Comparison of ENCODE assay signal across 27 cellular contexts in genomic region chr17:289409-289808, GRCh38.
DNase-seq lines count a peak whose midpoint lies in the region; ATAC-seq and TF ChIP-seq lines count a peak whose summit lies in the region.
"Had no signal": no experiment of that assay in that cellular context is flagged by ENCODE, and none has a peak within 500 bp of the region (broad histone marks: within the 10 kb centered on the region; RNA-seq: fewer than 3 reads in every experiment).

No MANE protein-coding gene starts in this region.

- no peaks in the 10 kb centered on the region for H3K9me3 Mint-ChIP-seq in activated naive CD4-positive, alpha-beta T cell treated with anti-CD3 and anti-CD28 coated beads, Interleukin-2, amount 50 U/mL, for 72 hours
- H3K9me3 Mint-ChIP-seq in activated naive CD4-positive, alpha-beta T cell treated with anti-CD3 and anti-CD28 coated beads for 36 hours = no peaks in the 10 kb centered on the region
- no peaks in the 10 kb centered on the region for H3K9me3 Mint-ChIP-seq in central memory CD8-positive, alpha-beta T cell
- H3K9me3 Mint-ChIP-seq in nephron = no peaks in the 10 kb centered on the region
- no peaks in the 10 kb centered on the region for H3K9me3 Mint-ChIP-seq in stimulated activated memory B cell treated with anti-CD40 and anti-IgM and Interleukin-4, amounts not matched to agents 10 μg/mL and 1 μg/mL and 100 μg/mL, for 72 hours
- H3K9me3 Mint-ChIP-seq: CD4-positive, alpha-beta T cell; memory B cell had no signal

- H3K27me3 Mint-ChIP-seq in activated naive CD4-positive, alpha-beta T cell treated with anti-CD3 and anti-CD28 coated beads for 36 hours (ENCODE audit: low read depth) = peaks cover 2% of the 10 kb centered on the region
- peaks cover 13% of the 10 kb centered on the region for H3K27me3 Mint-ChIP-seq in central memory CD8-positive, alpha-beta T cell
- H3K27me3 Mint-ChIP-seq in nephron (ENCODE audit: low read depth) = peaks cover 14% of the 10 kb centered on the region
- peaks cover 35% of the 10 kb centered on the region for H3K27me3 Mint-ChIP-seq in stimulated activated memory B cell treated with anti-CD40 and anti-IgM and Interleukin-4, amounts not matched to agents 10 μg/mL and 1 μg/mL and 100 μg/mL, for 72 hours
- H3K27me3 Mint-ChIP-seq: CD4-positive, alpha-beta T cell had no signal

- intact Hi-C loops in activated naive CD4-positive, alpha-beta T cell treated with anti-CD3 and anti-CD28 coated beads for 36 hours (cut with micrococcal nuclease) = no loop called here
- intact Hi-C loops in A673 (cut with micrococcal nuclease; ENCODE audit: unreplicated experiment) = no loop called here

- no peaks in the 10 kb centered on the region for H3K36me3 ChIP-seq in A673 (ENCODE audit: insufficient read depth, low read length, poor library complexity, severe bottlenecking)

- H3K36me3 Mint-ChIP-seq in activated naive CD4-positive, alpha-beta T cell treated with anti-CD3 and anti-CD28 coated beads, Interleukin-2, amount 50 U/mL, for 72 hours = no peaks in the 10 kb centered on the region
- H3K36me3 Mint-ChIP-seq in activated naive CD4-positive, alpha-beta T cell treated with anti-CD3 and anti-CD28 coated beads for 36 hours (ENCODE audit: low read depth) = no peaks in the 10 kb centered on the region
- peaks cover 10% of the 10 kb centered on the region for H3K36me3 Mint-ChIP-seq in central memory CD8-positive, alpha-beta T cell (ENCODE audit: insufficient read depth)
- peaks cover 7% of the 10 kb centered on the region for H3K36me3 Mint-ChIP-seq in nephron (ENCODE audit: low read depth)
- H3K36me3 Mint-ChIP-seq in stimulated activated memory B cell treated with anti-CD40 and anti-IgM and Interleukin-4, amounts not matched to agents 10 μg/mL and 1 μg/mL and 100 μg/mL, for 72 hours = peaks cover 20% of the 10 kb centered on the region

- no peak for ATAC-seq in activated naive CD4-positive, alpha-beta T cell treated with anti-CD3 and anti-CD28 coated beads, Interleukin-2, amount 50 U/mL, for 72 hours
- ATAC-seq in central memory CD8-positive, alpha-beta T cell (replicated peaks; ENCODE audit: extremely low read depth, poor library complexity, severe bottlenecking) = no peak
- ATAC-seq in stimulated activated memory B cell treated with anti-CD40 and anti-IgM and Interleukin-4, amounts not matched to agents 10 μg/mL and 1 μg/mL and 100 μg/mL, for 72 hours = no peak
- no peak for ATAC-seq in HG03565 (IDR thresholded peaks at IDR 0.05; ENCODE audit: unreplicated experiment)
- ATAC-seq in HG02870 (IDR thresholded peaks at IDR 0.05; ENCODE audit: unreplicated experiment) = no peak
- ATAC-seq: left colon; stimulated activated naive CD8-positive, alpha-beta T cell treated with anti-CD3 and anti-CD28 coated beads, Interleukin-15, Interleukin-2, amounts not matched to agents 100 U/mL and 50 U/mL, for 24 hours had no signal

- POLR2A ChIA-PET in A673 (lab: Charles Lee; ENCODE audit: low non-redundant PET) = no interaction called here

- no peaks in the 10 kb centered on the region for H3K4me1 ChIP-seq in A673 (ENCODE audit: insufficient read depth, low read length, poor library complexity, severe bottlenecking)

- CTCF ChIA-PET in activated naive CD4-positive, alpha-beta T cell treated with anti-CD3 and anti-CD28 coated beads for 36 hours (lab: Charles Lee) = no interaction called here
- CTCF ChIA-PET in A673 (lab: Charles Lee) = no interaction called here

- H3K4me3 ChIP-seq in A673 (ENCODE audit: low read depth, low read length, poor library complexity, severe bottlenecking) = no peak overlapping the region

- no peak overlapping the region for H3K27ac ChIP-seq in A673 (ENCODE audit: low read depth, low read length, poor library complexity, severe bottlenecking)
- H3K27ac ChIP-seq: epithelial cell of prostate had no signal

- H3K27ac Mint-ChIP-seq in activated naive CD4-positive, alpha-beta T cell treated with anti-CD3 and anti-CD28 coated beads, Interleukin-2, amount 50 U/mL, for 72 hours = peak overlapping the region; percentile 26 to 68
- no peak overlapping the region for H3K27ac Mint-ChIP-seq in activated naive CD4-positive, alpha-beta T cell treated with anti-CD3 and anti-CD28 coated beads for 36 hours
- peak overlapping the region; percentile 87 for H3K27ac Mint-ChIP-seq in central memory CD8-positive, alpha-beta T cell (ENCODE audit: low read depth)
- peak overlapping the region; percentile 9 to 78 (median 48) for H3K27ac Mint-ChIP-seq in nephron
- peak overlapping the region; percentile 5 for H3K27ac Mint-ChIP-seq in stimulated activated memory B cell treated with anti-CD40 and anti-IgM and Interleukin-4, amounts not matched to agents 10 μg/mL and 1 μg/mL and 100 μg/mL, for 72 hours
- H3K27ac Mint-ChIP-seq: CD4-positive, alpha-beta T cell; memory B cell had no signal

- H3K9me3 ChIP-seq in A673 (ENCODE audit: low read depth, low read length, poor library complexity, severe bottlenecking) = no peaks in the 10 kb centered on the region

- no peak overlapping the region for H3K4me3 Mint-ChIP-seq in activated naive CD4-positive, alpha-beta T cell treated with anti-CD3 and anti-CD28 coated beads for 36 hours
- H3K4me3 Mint-ChIP-seq in central memory CD8-positive, alpha-beta T cell = no peak overlapping the region
- H3K4me3 Mint-ChIP-seq in nephron = no peak overlapping the region
- H3K4me3 Mint-ChIP-seq in stimulated activated memory B cell treated with anti-CD40 and anti-IgM and Interleukin-4, amounts not matched to agents 10 μg/mL and 1 μg/mL and 100 μg/mL, for 72 hours = no peak overlapping the region
- H3K4me3 Mint-ChIP-seq: CD4-positive, alpha-beta T cell; memory B cell had no signal

- no peak for TF ChIP-seq CTCF in nephron (IDR thresholded peaks at IDR 0.05; ENCODE audit: unreplicated experiment in 3 of 3)
- TF ChIP-seq CTCF in A673 (conservative IDR thresholded peaks at IDR 0.05; ENCODE audit: low read depth, low read length) = no peak

- no TSS peak for BruUV-seq in A673 (replicated peaks; lab: Mats Ljungman, UMichigan)

- H3K4me1 Mint-ChIP-seq in activated naive CD4-positive, alpha-beta T cell treated with anti-CD3 and anti-CD28 coated beads for 36 hours (ENCODE audit: low read depth) = peaks cover 8% of the 10 kb centered on the region
- H3K4me1 Mint-ChIP-seq in central memory CD8-positive, alpha-beta T cell = peaks cover 19% of the 10 kb centered on the region
- peaks cover 15% of the 10 kb centered on the region for H3K4me1 Mint-ChIP-seq in nephron
- peaks cover 21% of the 10 kb centered on the region for H3K4me1 Mint-ChIP-seq in stimulated activated memory B cell treated with anti-CD40 and anti-IgM and Interleukin-4, amounts not matched to agents 10 μg/mL and 1 μg/mL and 100 μg/mL, for 72 hours

- H3K27me3 ChIP-seq in A673 (replicated peaks; ENCODE audit: insufficient read depth, low read depth, low read length, poor library complexity) = no peaks in the 10 kb centered on the region

- peak in 1 of 2 donors; percentile 1 for DNase-seq in activated naive CD4-positive, alpha-beta T cell treated with anti-CD3 and anti-CD28 coated beads, Interleukin-2, amount 50 U/mL, for 72 hours (ENCODE audit: low spot score in 2 of 2)
- no peak for DNase-seq in activated naive CD4-positive, alpha-beta T cell treated with anti-CD3 and anti-CD28 coated beads for 36 hours
- no peak for DNase-seq in central memory CD8-positive, alpha-beta T cell (ENCODE audit: low spot score in 2 of 2)
- no peak for DNase-seq in A673 (ENCODE audit: low spot score)
- DNase-seq: activated CD4-positive, alpha-beta T cell treated with anti-CD3 and anti-CD28 coated beads, Interleukin-2, amount 50 U/mL, for 48 hours; activated CD4-positive, CD25-positive, alpha-beta regulatory T cell; activated naive CD4-positive, alpha-beta T cell treated with anti-CD3 and anti-CD28 coated beads, Interleukin-2, amount 50 U/mL, for 16 hours; amygdala; CD4-positive, alpha-beta T cell; DMS79 treated with DMSO at 0.1 percent for 48 hours; effector CD4-positive, alpha-beta T cell; GDM1; hypothalamus; KBM-7; NCI-H1092; NCI-H1694; NCI-H2171; NCI-H82; small intestine; stimulated activated naive CD8-positive, alpha-beta T cell treated with anti-CD3 and anti-CD28 coated beads, Interleukin-15, Interleukin-2, amounts not matched to agents 100 U/mL and 50 U/mL, for 24 hours had no signal
